1 cellular context compared by ENCODE assay signal in genomic region chr12:68331869-68332725, GRCh38.
TF ChIP-seq lines count a peak whose summit lies in the region.

TSS of gene MDM1 (minus strand) at chr12:68332362. CDS start at chr12:68332245, 117 bp downstream.

TF ChIP-seq in K562, 482 proteins besides CTCF, POLR2A, EP300 and RAD21 (continued from another document and continues in another):
- no peak for TF ChIP-seq HMGXB4 (CRISPR knock-in tag; IDR thresholded peaks at IDR 0.05)
- no peak for TF ChIP-seq SFPQ (IDR thresholded peaks at IDR 0.05; ENCODE audit: low read depth, low read length)
- no peak for TF ChIP-seq RBM15 (IDR thresholded peaks at IDR 0.05; ENCODE audit: insufficient read depth, low read length)
- no peak for TF ChIP-seq BCOR (IDR thresholded peaks at IDR 0.05)
- TF ChIP-seq ATF1 (CRISPR knock-in tag; IDR thresholded peaks at IDR 0.05): no peak
- TF ChIP-seq ATF1 (tag; IDR thresholded peaks at IDR 0.05): peak; percentile 53
- no peak for TF ChIP-seq MTA3 (IDR thresholded peaks at IDR 0.05; ENCODE audit: borderline replicate concordance)
- TF ChIP-seq RFX1 (IDR thresholded peaks at IDR 0.05): peak; percentile 75
- no peak for TF ChIP-seq ZNF12 (CRISPR knock-in tag; IDR thresholded peaks at IDR 0.05)
- TF ChIP-seq HES1 (IDR thresholded peaks at IDR 0.05; ENCODE audit: low read depth): no peak
- peak; percentile 85 for TF ChIP-seq ASH1L (IDR thresholded peaks at IDR 0.05; ENCODE audit: borderline replicate concordance, low read depth, partially characterized antibody)
- TF ChIP-seq RBM39 (optimal IDR thresholded peaks at IDR 0.05; ENCODE audit: low read depth, low read length): no peak
- TF ChIP-seq IRF1 (CRISPR knock-in tag; IDR thresholded peaks at IDR 0.05; ENCODE audit: borderline replicate concordance): no peak
- TF ChIP-seq TBP (optimal IDR thresholded peaks at IDR 0.05; ENCODE audit: low read depth, low read length): peak; percentile 42
- peak; percentile 60; the same call in 1 of the 2 replicates for TF ChIP-seq E2F1 (CRISPR knock-in tag; IDR thresholded peaks at IDR 0.05)
- no peak for TF ChIP-seq MEF2D (tag; conservative IDR thresholded peaks at IDR 0.05; ENCODE audit: low read depth)
- no peak for TF ChIP-seq SAP30 (IDR thresholded peaks at IDR 0.05; ENCODE audit: borderline replicate concordance, insufficient read depth, low read depth, low read length, poor library complexity, severe bottlenecking)
- TF ChIP-seq TEAD1 (CRISPR knock-in tag; IDR thresholded peaks at IDR 0.05): peak; percentile 65 to 78
- TF ChIP-seq SRSF7 (optimal IDR thresholded peaks at IDR 0.05; ENCODE audit: low read depth, low read length): no peak
- TF ChIP-seq ZNF57 (CRISPR knock-in tag; IDR thresholded peaks at IDR 0.05): no peak
- no peak for TF ChIP-seq KAT2B (IDR thresholded peaks at IDR 0.05; ENCODE audit: low read depth, low read length)
- no peak for TF ChIP-seq RAD51 (IDR thresholded peaks at IDR 0.05; ENCODE audit: borderline replicate concordance, low read depth)
- TF ChIP-seq ZEB2 (IDR thresholded peaks at IDR 0.05): no peak
- no peak for TF ChIP-seq CBFA2T3 (IDR thresholded peaks at IDR 0.05)
- TF ChIP-seq COPS2 (conservative IDR thresholded peaks at IDR 0.05): no peak
- TF ChIP-seq TEAD4 (IDR thresholded peaks at IDR 0.05; ENCODE audit: low read length): peak; percentile 64
- no peak for TF ChIP-seq TEAD4 (CRISPR knock-in tag; IDR thresholded peaks at IDR 0.05; ENCODE audit: borderline replicate concordance)
- TF ChIP-seq U2AF2 (optimal IDR thresholded peaks at IDR 0.05; ENCODE audit: low read depth, low read length): no peak
- peak; percentile 71 for TF ChIP-seq KDM5B (IDR thresholded peaks at IDR 0.05; ENCODE audit: insufficient replicate concordance, low read depth, low read length)
- TF ChIP-seq ZNF668 (CRISPR knock-in tag; IDR thresholded peaks at IDR 0.05): no peak
- TF ChIP-seq CCAR2 (IDR thresholded peaks at IDR 0.05; ENCODE audit: low read depth, low read length): no peak
- TF ChIP-seq ZNF785 (CRISPR knock-in tag; IDR thresholded peaks at IDR 0.05): no peak
- 0 out of 2 replicates have a peak, but pooled peaks have one; percentile 33 for TF ChIP-seq GABPB1 (CRISPR knock-in tag; IDR thresholded peaks at IDR 0.05)
- TF ChIP-seq LCOR (CRISPR knock-in tag; IDR thresholded peaks at IDR 0.05): peak; percentile 72
- TF ChIP-seq ADNP (tag; IDR thresholded peaks at IDR 0.05): no peak
- TF ChIP-seq PHB (CRISPR knock-in tag; IDR thresholded peaks at IDR 0.05): no peak
- peak; percentile 63 for TF ChIP-seq CXXC5 (CRISPR knock-in tag; IDR thresholded peaks at IDR 0.05)
- TF ChIP-seq ARID4B (CRISPR knock-in tag; IDR thresholded peaks at IDR 0.05): no peak
- no peak for TF ChIP-seq BACH1 (tag; IDR thresholded peaks at IDR 0.05)
- no peak for TF ChIP-seq SMARCA4 (IDR thresholded peaks at IDR 0.05)
- TF ChIP-seq IRF9 (tag; IDR thresholded peaks at IDR 0.05): no peak
- TF ChIP-seq NRF1 (conservative IDR thresholded peaks at IDR 0.05 in 1 of 2, IDR thresholded peaks at IDR 0.05 in 1 of 2): peak; percentile 90 to 91
- no peak for TF ChIP-seq CREBBP (IDR thresholded peaks at IDR 0.05; ENCODE audit: low read depth, low read length)
- TF ChIP-seq POLR3G (IDR thresholded peaks at IDR 0.05; ENCODE audit: extremely low read depth, insufficient read length, insufficient replicate concordance): no peak
- TF ChIP-seq ZBED1 (IDR thresholded peaks at IDR 0.05): no peak
- no peak for TF ChIP-seq CHD1 (IDR thresholded peaks at IDR 0.05; ENCODE audit: low read length)
- no peak for TF ChIP-seq ZBTB8A (IDR thresholded peaks at IDR 0.05; ENCODE audit: partially characterized antibody)
- TF ChIP-seq NFATC3 (IDR thresholded peaks at IDR 0.05): no peak
- TF ChIP-seq CTCFL (IDR thresholded peaks at IDR 0.05; ENCODE audit: borderline replicate concordance, insufficient read depth, low read depth, low read length, poor library complexity, severe bottlenecking): no peak
- TF ChIP-seq FOXJ3 (CRISPR knock-in tag; IDR thresholded peaks at IDR 0.05): no peak
- no peak for TF ChIP-seq ZNF395 (CRISPR knock-in tag; IDR thresholded peaks at IDR 0.05)
- no peak for TF ChIP-seq TCF7 (IDR thresholded peaks at IDR 0.05; ENCODE audit: borderline replicate concordance)
- no peak for TF ChIP-seq LARP7 (IDR thresholded peaks at IDR 0.05)
- peak; percentile 20; the same call in 1 of the 2 replicates for TF ChIP-seq SP1 (CRISPR knock-in tag; IDR thresholded peaks at IDR 0.05)
- no peak for TF ChIP-seq BRD9 (IDR thresholded peaks at IDR 0.05; ENCODE audit: low read depth, partially characterized antibody)
- TF ChIP-seq ZBTB49 (CRISPR knock-in tag; IDR thresholded peaks at IDR 0.05; ENCODE audit: borderline replicate concordance): no peak
